Comparison of ENCODE assay signal across 8 cellular contexts in genomic region chr4:88211473-88212252, GRCh38. TPM values are rescaled to one million over a fixed set of nuclear protein-coding genes. Genes with fewer than 3 reads are reported as not detected.
DNase-seq lines count a peak whose midpoint lies in the region; ATAC-seq and TF ChIP-seq lines count a peak whose summit lies in the region.

No MANE protein-coding gene starts in this region.

- CTCF ChIA-PET in AG04450 (lab: Charles Lee), result interaction anchor here (0.7 to 8.3 kb wide), 48 partner anchors 8 to 1133 kb away, joined by 3 to 139 read pairs (median 5); partner anchors contain the start of genes PPM1K and PYURF
- CTCF ChIA-PET in PC-3 (lab: Charles Lee), result interaction anchor here (1.0 to 1.4 kb wide), 2 partner anchors 157 to 178 kb away, joined by 7 to 16 read pairs; no protein-coding TSS in a partner anchor

- H3K36me3 ChIP-seq in PC-3 (ENCODE audit: low read depth, low read length), result no peaks in the 10 kb centered on the region

- H3K9me2 ChIP-seq in PC-3 (replicated peaks; ENCODE audit: low read length), result no peaks in the 10 kb centered on the region

- no peaks in the 10 kb centered on the region; the same call in 1 of the 2 replicates for H3K4me1 ChIP-seq in PC-3 (ENCODE audit: insufficient read depth, low read length)

- ATAC-seq in HG03045 (IDR thresholded peaks at IDR 0.05; ENCODE audit: unreplicated experiment), result peak; percentile 57
- ATAC-seq in PC-3, result peak; percentile 64
- ATAC-seq in GM21526 (IDR thresholded peaks at IDR 0.05; ENCODE audit: low FRiP score, unreplicated experiment), result no peak

- H3K9ac ChIP-seq in PC-3 (ENCODE audit: low read length), result no peak overlapping the region

- POLR2A ChIA-PET in AG04450 (lab: Yijun Ruan, JAX) (interaction anchor here (0.6 kb wide), 1 partner anchor 178 kb away, joined by 4 read pairs; no protein-coding TSS in a partner anchor), PC-3 (lab: Charles Lee; ENCODE audit: unreplicated experiment) (no interaction called here)

- no peaks in the 10 kb centered on the region for H3F3A ChIP-seq in PC-3 (ENCODE audit: low read length, unreplicated experiment)

- peak overlapping the region; percentile 46; the same call in 1 of the 2 replicates for H3K4me2 ChIP-seq in PC-3 (ENCODE audit: low read length)

- BruUV-seq in PC-3 (replicated peaks; lab: Mats Ljungman, UMichigan), result no TSS peak

- intact Hi-C loops in PC-3 (cut with micrococcal nuclease), result loop anchor here (1.0 to 5.0 kb wide), 4 partner anchors 156 to 358 kb away; no protein-coding TSS in a partner anchor

- H3K27ac ChIP-seq in AG04450 (ENCODE audit: low read depth, low read length), result no peak overlapping the region
- no peak overlapping the region for H3K27ac ChIP-seq in PC-3 (ENCODE audit: low read length)

- H3K27me3 ChIP-seq in AG04450 (ENCODE audit: control insufficient read depth, insufficient read depth, low read length) (peaks cover 3% of the 10 kb centered on the region), PC-3 (ENCODE audit: low read length) (no peaks in the 10 kb centered on the region)

- H2AFZ ChIP-seq in PC-3 (ENCODE audit: low read length), result peak overlapping the region; percentile 53; the same call in 1 of the 2 replicates

- H3K9me3 ChIP-seq in AG04450 (ENCODE audit: control insufficient read depth, insufficient read depth, low read length) (no peaks in the 10 kb centered on the region), PC-3 (ENCODE audit: low read length) (no peaks in the 10 kb centered on the region)

- peak; percentile 69 for TF ChIP-seq CTCF in AG04450 (IDR thresholded peaks at IDR 0.05; ENCODE audit: low read depth, low read length)
- peak; percentile 76 for TF ChIP-seq CTCF in PC-3 (conservative IDR thresholded peaks at IDR 0.05; ENCODE audit: low read depth, low read length)

- H4K20me1 ChIP-seq in PC-3 (ENCODE audit: low read length), result no peaks in the 10 kb centered on the region

- H3K4me3 ChIP-seq in AG04450 (ENCODE audit: low read depth, low read length), result no peak overlapping the region
- H3K4me3 ChIP-seq in PC-3 (ENCODE audit: low read length), result no peak overlapping the region

- peak; percentile 11 for DNase-seq in AG04450 (ENCODE audit: low read depth, low spot score)
- peak; percentile 46 for DNase-seq in ELF-1 (ENCODE audit: low read depth, low spot score)
- peak; percentile 81 for DNase-seq in PC-3
- peak; percentile 70 for DNase-seq in astrocyte of the hippocampus (ENCODE audit: low read depth, low spot score)
- DNase-seq in inferior parietal cortex (ENCODE audit: extremely low spot score), result peak; percentile 96
- peak; percentile 64 for DNase-seq in stimulated activated CD4-positive, alpha-beta T cell treated with anti-CD3 and anti-CD28 coated beads, Interleukin-4, amount 100 ng/mL, for 24 hours

- no peaks in the 10 kb centered on the region for H3K79me2 ChIP-seq in PC-3 (ENCODE audit: low read length)

RNA-seq across cellular contexts. Expression of gene ABCG2, which starts 53.2 kb away (rescaled TPM):
- polyA plus RNA-seq in AG04450 (2011; rRNA removed), result 1.1 and 1.2 TPM in 2 replicates
- polyA minus RNA-seq in AG04450 (2011; rRNA and poly(A)+ RNA removed), result 0.60 and 1.0 TPM in 2 replicates
- total RNA-seq in PC-3 (2014; rRNA removed), result not detected in 2 replicates

Comparison
In these comparisons a context has a peak if more than half of its experiments do, and no peak if none do; other contexts are left out.
1. DNase-seq: peak in every context shown above with its lines; median percentile 96 in inferior parietal cortex; 81 in PC-3; 70 in astrocyte of the hippocampus; 64 in stimulated activated CD4-positive, alpha-beta T cell treated with anti-CD3 and anti-CD28 coated beads, Interleukin-4, amount 100 ng/mL, for 24 hours; 46 in ELF-1; 11 in AG04450.